8 cellular contexts compared by ENCODE assay signal in genomic region chr17:57955183-57955952, GRCh38. TPM values are rescaled to one million over a fixed set of nuclear protein-coding genes. Genes with fewer than 3 reads are reported as not detected.
A peak's percentile ranks its signal among the peaks of the same experiment; 100 is the strongest.
DNase-seq lines count a peak whose midpoint lies in the region; ATAC-seq lines count a peak whose summit lies in the region.

A gene with protein sequence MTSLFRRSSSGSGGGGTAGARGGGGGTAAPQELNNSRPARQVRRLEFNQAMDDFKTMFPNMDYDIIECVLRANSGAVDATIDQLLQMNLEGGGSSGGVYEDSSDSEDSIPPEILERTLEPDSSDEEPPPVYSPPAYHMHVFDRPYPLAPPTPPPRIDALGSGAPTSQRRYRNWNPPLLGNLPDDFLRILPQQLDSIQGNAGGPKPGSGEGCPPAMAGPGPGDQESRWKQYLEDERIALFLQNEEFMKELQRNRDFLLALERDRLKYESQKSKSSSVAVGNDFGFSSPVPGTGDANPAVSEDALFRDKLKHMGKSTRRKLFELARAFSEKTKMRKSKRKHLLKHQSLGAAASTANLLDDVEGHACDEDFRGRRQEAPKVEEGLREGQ (minus strand): TSS chr17:57955412. CDS start chr17:57885564, 69,848 bp downstream.

- DNase-seq in D341Med (ENCODE audit: low spot score) (peak; percentile 92), NOMO-1 treated with dmso at 0.1 percent for 144 hours (lab: John Stamatoyannopoulos, UW; ENCODE audit: unreplicated experiment) (peak; percentile 43)
- peak; percentile 59 for DNase-seq in activated T-cell treated with anti-CD3 and anti-CD28 coated beads, Interleukin-2, amount 50 U/mL, for 4 hours
- DNase-seq in stimulated activated CD8-positive, alpha-beta memory T cell treated with anti-CD3 and anti-CD28 coated beads, Interleukin-7, amount 100 ng/mL, for 4 hours (ENCODE audit: low read depth in 2 of 2) = peak; percentile 15 to 59

- H3K4me1 Mint-ChIP-seq in activated T-cell treated with anti-CD3 and anti-CD28 coated beads, Interleukin-2, amount 50 U/mL, for 4 hours (ENCODE audit: low read depth) = peaks cover 29% of the 10 kb centered on the region

- H3K9me3 Mint-ChIP-seq in activated T-cell treated with anti-CD3 and anti-CD28 coated beads, Interleukin-2, amount 50 U/mL, for 4 hours = no peaks in the 10 kb centered on the region

- H3K27me3 ChIP-seq in muscle layer of colon (ENCODE audit: control insufficient read depth in 1 of 2, insufficient read depth in 2 of 2, low read length in 2 of 2) = no peaks in the 10 kb centered on the region

- H3K27ac ChIP-seq in muscle layer of colon (ENCODE audit: low read depth, low read length) = peak within 1 kb of the TSS; percentile 89

- H3K9me3 ChIP-seq in muscle layer of colon (ENCODE audit: low read length) = no peaks in the 10 kb centered on the region

- no peaks in the 10 kb centered on the region for H3K36me3 Mint-ChIP-seq in activated T-cell treated with anti-CD3 and anti-CD28 coated beads, Interleukin-2, amount 50 U/mL, for 4 hours (ENCODE audit: insufficient read depth)

- ATAC-seq in HG02642 (IDR thresholded peaks at IDR 0.05; ENCODE audit: poor library complexity, unreplicated experiment) (peak; percentile 64), esophagus mucosa (peak; percentile 68), HG03457 (IDR thresholded peaks at IDR 0.05; ENCODE audit: unreplicated experiment) (no peak)
- peak; percentile 88 to 90 for ATAC-seq in activated T-cell treated with anti-CD3 and anti-CD28 coated beads, Interleukin-2, amount 50 U/mL, for 4 hours

- peak within 1 kb of the TSS; percentile 73 for H3K4me3 Mint-ChIP-seq in activated T-cell treated with anti-CD3 and anti-CD28 coated beads, Interleukin-2, amount 50 U/mL, for 4 hours

- H3K4me3 ChIP-seq in muscle layer of colon (ENCODE audit: low read depth in 1 of 2, low read length in 2 of 2) = peak within 1 kb of the TSS; percentile 55 to 72

- H3K4me1 ChIP-seq in muscle layer of colon (ENCODE audit: insufficient read depth, low read length) = peaks cover 45% of the 10 kb centered on the region

- peak within 1 kb of the TSS; percentile 89 for H3K9ac ChIP-seq in muscle layer of colon (ENCODE audit: low read length)

- peaks cover 35% of the 10 kb centered on the region for H3K27me3 Mint-ChIP-seq in activated T-cell treated with anti-CD3 and anti-CD28 coated beads, Interleukin-2, amount 50 U/mL, for 4 hours (ENCODE audit: low read depth)

- H3K36me3 ChIP-seq in muscle layer of colon (ENCODE audit: insufficient read depth, low read length) = no peaks in the 10 kb centered on the region

RNA-seq across cellular contexts. Expression of the gene that starts here (rescaled TPM):
- under 1 TPM; 0.41 to 0.63 (median 0.58) TPM for total RNA-seq in activated T-cell treated with anti-CD3 and anti-CD28 coated beads, Interleukin-2, amount 50 U/mL, for 4 hours
- 23.8 TPM for total RNA-seq in esophagus mucosa

Comparison
In these comparisons a context has a peak if more than half of its experiments do, and no peak if none do; other contexts are left out.
1. RNA of the gene that starts here (total RNA-seq): 23.8 TPM in esophagus mucosa (single experiment); 0.41 to 0.63 TPM in activated T-cell treated with anti-CD3 and anti-CD28 coated beads, Interleukin-2, amount 50 U/mL, for 4 hours; every median in the first group is over 10 times any median in the second.
2. Peak in DNase-seq and ATAC-seq in activated T-cell treated with anti-CD3 and anti-CD28 coated beads, Interleukin-2, amount 50 U/mL, for 4 hours; RNA of the gene not detected or under 1 TPM.
3. DNase-seq: peak in every context shown above with its lines; median percentile 92 in D341Med; 59 in activated T-cell treated with anti-CD3 and anti-CD28 coated beads, Interleukin-2, amount 50 U/mL, for 4 hours; 43 in NOMO-1 treated with dmso at 0.1 percent for 144 hours; 37 in stimulated activated CD8-positive, alpha-beta memory T cell treated with anti-CD3 and anti-CD28 coated beads, Interleukin-7, amount 100 ng/mL, for 4 hours.